Comparison of ENCODE assay signal across 20 cellular contexts in genomic region chr6:116475151-116475550, GRCh38. TPM values are rescaled to one million over a fixed set of nuclear protein-coding genes. Genes with fewer than 3 reads are reported as not detected.
DNase-seq lines count a peak whose midpoint lies in the region; ATAC-seq, FAIRE-seq and TF ChIP-seq lines count a peak whose summit lies in the region.
"Had no signal": no experiment of that assay in that cellular context is flagged by ENCODE, and none has a peak within 500 bp of the region (broad histone marks: within the 10 kb centered on the region; RNA-seq: fewer than 3 reads in every experiment).

No MANE protein-coding gene starts in this region.

- no peaks in the 10 kb centered on the region for H4K20me1 ChIP-seq in BLaER1
- no peaks in the 10 kb centered on the region for H4K20me1 ChIP-seq in OCI-LY1 (ENCODE audit: insufficient read depth, low read length)
- H4K20me1 ChIP-seq in H1 (replicated peaks in 1 of 2; ENCODE audit: control insufficient read depth in 1 of 2, insufficient read depth in 2 of 2, low read length in 2 of 2), result no peaks in the 10 kb centered on the region

- no peaks in the 10 kb centered on the region for H3K79me1 ChIP-seq in H1 (ENCODE audit: low read depth, low read length)
- H3K79me1 ChIP-seq in mesendoderm (ENCODE audit: low read length), result no peaks in the 10 kb centered on the region

- TF ChIP-seq RAD21 in H1 (IDR thresholded peaks at IDR 0.05 in 1 of 2, conservative IDR thresholded peaks at IDR 0.05 in 1 of 2; ENCODE audit: low read depth in 2 of 2, low read length in 2 of 2), result no peak

- H2BK5ac ChIP-seq in H1 (ENCODE audit: low read depth, low read length), result no peak overlapping the region
- no peak overlapping the region for H2BK5ac ChIP-seq in mesendoderm (ENCODE audit: low read length)

- H3K4ac ChIP-seq in H1 (replicated peaks; ENCODE audit: insufficient read length, low read depth, low read length) (no peak overlapping the region), mesendoderm (ENCODE audit: low read depth, low read length) (no peak overlapping the region)

- H2BK15ac ChIP-seq in H1 (ENCODE audit: low read length), result no peak overlapping the region
- no peak overlapping the region for H2BK15ac ChIP-seq in mesendoderm (replicated peaks; ENCODE audit: low read depth)

- H3K4me3 ChIP-seq in BLaER1 (no peak overlapping the region), OCI-LY1 (ENCODE audit: low read depth, low read length, poor library complexity, severe bottlenecking) (no peak overlapping the region), H1 (ENCODE audit: extremely low read depth in 1 of 4, insufficient read depth in 2 of 4, low read depth in 3 of 4, low read length in 4 of 4) (no peak overlapping the region), mesendoderm (ENCODE audit: low read length) (no peak overlapping the region), psoas muscle (no peak overlapping the region)
- H3K4me3 ChIP-seq: esophagus squamous epithelium, SJCRH30 had no signal

- WGBS in H1 (ENCODE audit: extremely low coverage in 1 of 2, insufficient coverage in 1 of 2, insufficient read length in 1 of 2, insufficient replicate concordance in 2 of 2, low coverage in 1 of 2, low lambda C conversion rate in 2 of 2, missing lambda C conversion rate in 1 of 2), 2 experiments, result 82% methylated on average over 2 of the region's 2 CpGs; no CpG with 5 or more reads in 1 of the 2 experiments
- no CpG with 5 or more reads among the region's 2 CpGs for WGBS in mesendoderm (ENCODE audit: extremely low coverage, insufficient coverage, low lambda C conversion rate)
- 63 to 71% (median 67%) methylated on average over 2 of the region's 2 CpGs for WGBS in psoas muscle, 3 donors

- H4K5ac ChIP-seq in H1 (ENCODE audit: insufficient read length, low read depth, low read length) (no peak overlapping the region), mesendoderm (ENCODE audit: low read length) (no peak overlapping the region)

- H4K8ac ChIP-seq in H1 (ENCODE audit: extremely low read depth, insufficient read depth, low read length) (no peak overlapping the region), mesendoderm (ENCODE audit: low read depth, low read length) (no peak overlapping the region)

- H3K23ac ChIP-seq in H1 (ENCODE audit: insufficient read length) (no peak overlapping the region), mesendoderm (ENCODE audit: low read length) (no peak overlapping the region)

- DNase-seq in GDM1 (lab: John Stamatoyannopoulos, UW), result peak; percentile 37
- DNase-seq in H1 (ENCODE audit: low read depth in 1 of 2, low spot score in 2 of 2), result no peak
- no peak for DNase-seq in mesendoderm
- DNase-seq in psoas muscle, result no peak
- DNase-seq in activated naive CD4-positive, alpha-beta T cell treated with Interleukin-2 at 50 U/mL for 16 hours, result no peak
- DNase-seq: dermis blood vessel endothelial cell; esophagus squamous epithelium; kidney glomerular epithelial cell; NCI-H1930; NCI-H526 treated with DMSO at 0.1 percent for 48 hours; right cardiac atrium; SJCRH30; stimulated activated CD4-positive, alpha-beta T cell treated with anti-CD3 and anti-CD28 coated beads, Interleukin-4, amount 100 ng/mL, for 24 hours; stimulated activated naive CD4-positive, alpha-beta T cell had no signal

- H3K4me1 ChIP-seq in BLaER1 (peaks cover 19% of the 10 kb centered on the region), OCI-LY1 (ENCODE audit: insufficient read depth, low read length, severe bottlenecking) (peaks cover 11% of the 10 kb centered on the region), H1 (replicated peaks in 1 of 4; ENCODE audit: control insufficient read depth in 3 of 4, insufficient read depth in 4 of 4, low read length in 3 of 4) (no peaks in the 10 kb centered on the region), mesendoderm (ENCODE audit: control insufficient read depth, low read depth, low read length) (no peaks in the 10 kb centered on the region), psoas muscle (no peaks in the 10 kb centered on the region)
- H3K4me1 ChIP-seq: esophagus squamous epithelium had no signal

- CTCF ChIA-PET in H1 (lab: Charles Lee; ENCODE audit: partially characterized antibody), result interaction anchor here (1.1 kb wide), 1 partner anchor 13 kb away, joined by 4 read pairs; no protein-coding TSS in a partner anchor

- no peak for TF ChIP-seq POLR2A in H1 (IDR thresholded peaks at IDR 0.05; ENCODE audit: control extremely low read depth in 1 of 2, low read depth in 2 of 2, low read length in 2 of 2)

- POLR2A ChIA-PET in H1 (lab: Charles Lee; ENCODE audit: partially characterized antibody), result no interaction called here

- H3K56ac ChIP-seq in H1 (replicated peaks; ENCODE audit: insufficient read length, low read depth, low read length), result no peak overlapping the region
- no peak overlapping the region for H3K56ac ChIP-seq in mesendoderm (ENCODE audit: low read length)

- H2BK20ac ChIP-seq in H1 (ENCODE audit: low read length), result no peak overlapping the region

- no peak overlapping the region for H4K91ac ChIP-seq in H1 (replicated peaks; ENCODE audit: insufficient read length, low read length)

- H3K4me2 ChIP-seq in BLaER1 (peak overlapping the region; percentile 57), OCI-LY1 (ENCODE audit: low read length) (0 out of 2 replicates have a peak overlapping the region, but pooled peaks have one; percentile 31), H1 (ENCODE audit: insufficient read depth in 1 of 2, low read depth in 2 of 2, low read length in 2 of 2) (no peak overlapping the region), mesendoderm (ENCODE audit: low read length) (no peak overlapping the region)
- H3K4me2 ChIP-seq: KMS-11 had no signal

- ATAC-seq in psoas muscle, result no peak
- no peak for ATAC-seq in HG03039 (IDR thresholded peaks at IDR 0.05; ENCODE audit: unreplicated experiment)
- ATAC-seq: right cardiac atrium had no signal

- no peaks in the 10 kb centered on the region for H3K23me2 ChIP-seq in H1 (ENCODE audit: low read depth, low read length)

- no peak for FAIRE-seq in H1 (lab: Jason Lieb, UNC)
- FAIRE-seq: astrocyte had no signal

- TF ChIP-seq CTCF in OCI-LY1 (IDR thresholded peaks at IDR 0.05; ENCODE audit: low read length) (no peak), H1 (IDR thresholded peaks at IDR 0.05; ENCODE audit: control extremely low read depth in 1 of 3, insufficient read depth in 1 of 3, low read depth in 1 of 3, low read length in 3 of 3) (no peak), psoas muscle (IDR thresholded peaks at IDR 0.05) (no peak)

- H3K27me3 ChIP-seq in BLaER1, result no peaks in the 10 kb centered on the region
- no peaks in the 10 kb centered on the region for H3K27me3 ChIP-seq in OCI-LY1 (ENCODE audit: insufficient read depth, low read length)
- no peaks in the 10 kb centered on the region for H3K27me3 ChIP-seq in H1 (replicated peaks in 1 of 4; ENCODE audit: control insufficient read depth in 3 of 4, extremely low read depth in 1 of 4, insufficient read depth in 3 of 4, low read length in 3 of 4)
- no peaks in the 10 kb centered on the region for H3K27me3 ChIP-seq in mesendoderm (ENCODE audit: insufficient read depth, low read length, poor library complexity)
- H3K27me3 ChIP-seq in psoas muscle (ENCODE audit: insufficient read depth in 3 of 3, low read length in 2 of 3), result peaks cover 0 to 3% (median 0%) of the 10 kb centered on the region in 3 donors
- H3K27me3 ChIP-seq: esophagus squamous epithelium, SJCRH30 had no signal

- H3K9ac ChIP-seq in BLaER1 (no peak overlapping the region), OCI-LY1 (ENCODE audit: low read length) (no peak overlapping the region), H1 (replicated peaks in 1 of 4; ENCODE audit: extremely low read depth in 1 of 4, low read depth in 3 of 4, low read length in 3 of 4) (no peak overlapping the region), mesendoderm (ENCODE audit: low read length) (no peak overlapping the region)
- H3K9ac ChIP-seq: KMS-11 had no signal

- H3K27ac ChIP-seq in BLaER1, result no peak overlapping the region
- H3K27ac ChIP-seq in OCI-LY1 (ENCODE audit: low read depth, low read length, poor library complexity, severe bottlenecking), result no peak overlapping the region
- H3K27ac ChIP-seq in H1 (ENCODE audit: low read depth, low read length), result no peak overlapping the region
- no peak overlapping the region for H3K27ac ChIP-seq in mesendoderm (ENCODE audit: low read depth, low read length)
- no peak overlapping the region for H3K27ac ChIP-seq in psoas muscle
- H3K27ac ChIP-seq: KMS-11, SJCRH30 had no signal

- no peaks in the 10 kb centered on the region for H3F3A ChIP-seq in OCI-LY1 (ENCODE audit: insufficient read depth, low read length)

- H3K18ac ChIP-seq in H1 (ENCODE audit: extremely low read depth, low read length) (no peak overlapping the region), mesendoderm (ENCODE audit: low read length) (no peak overlapping the region)

- H2AK5ac ChIP-seq in H1 (ENCODE audit: low read depth, low read length) (no peak overlapping the region), mesendoderm (ENCODE audit: low read length) (no peak overlapping the region)

- no peaks in the 10 kb centered on the region for H3K9me3 ChIP-seq in BLaER1
- H3K9me3 ChIP-seq in OCI-LY1 (ENCODE audit: low read length), result no peaks in the 10 kb centered on the region
- no peaks in the 10 kb centered on the region for H3K9me3 ChIP-seq in H1 (ENCODE audit: insufficient read depth in 2 of 2, low read depth in 1 of 2, low read length in 1 of 2)
- no peaks in the 10 kb centered on the region for H3K9me3 ChIP-seq in psoas muscle
- H3K9me3 ChIP-seq: esophagus squamous epithelium, SJCRH30 had no signal

- H2BK12ac ChIP-seq in H1 (ENCODE audit: low read depth, low read length), result no peak overlapping the region

- H2AFZ ChIP-seq in OCI-LY1 (ENCODE audit: low read length) (no peak overlapping the region), H1 (ENCODE audit: low read length) (peak overlapping the region; percentile 50; the same call in 1 of the 2 replicates)

- no peak for TF ChIP-seq EP300 in H1 (IDR thresholded peaks at IDR 0.05; ENCODE audit: borderline replicate concordance in 1 of 2, low read depth in 2 of 2, low read length in 2 of 2)

- no peak overlapping the region for H3K14ac ChIP-seq in H1 (ENCODE audit: insufficient read length)

- H3K36me3 ChIP-seq in BLaER1 (no peaks in the 10 kb centered on the region), OCI-LY1 (ENCODE audit: insufficient read depth, low read length) (no peaks in the 10 kb centered on the region), H1 (ENCODE audit: control insufficient read depth in 2 of 4, insufficient read depth in 4 of 4, low read length in 3 of 4) (no peaks in the 10 kb centered on the region), mesendoderm (ENCODE audit: control insufficient read depth, insufficient read depth, low read length) (no peaks in the 10 kb centered on the region), psoas muscle (ENCODE audit: insufficient read depth in 1 of 2, low read depth in 1 of 2) (no peaks in the 10 kb centered on the region)
- H3K36me3 ChIP-seq: esophagus squamous epithelium, SJCRH30 had no signal

- no peaks in the 10 kb centered on the region for H3K9me2 ChIP-seq in OCI-LY1 (ENCODE audit: low read depth, low read length)

- H2BK120ac ChIP-seq in H1 (replicated peaks; ENCODE audit: low read depth, low read length), result no peak overlapping the region
- H2BK120ac ChIP-seq in mesendoderm (ENCODE audit: low read depth, low read length), result no peak overlapping the region

- H3K79me2 ChIP-seq in OCI-LY1 (ENCODE audit: insufficient read depth, low read length) (no peaks in the 10 kb centered on the region), H1 (ENCODE audit: control insufficient read depth in 1 of 2, insufficient read depth in 2 of 2, low read length in 2 of 2) (no peaks in the 10 kb centered on the region), mesendoderm (ENCODE audit: control insufficient read depth, insufficient read depth, low read length) (no peaks in the 10 kb centered on the region)

- intact Hi-C loops in psoas muscle (cut with DNase I), result no loop called here

RNA-seq across cellular contexts. Expression of gene CALHM6, which starts 14.0 kb away (rescaled TPM):
- 0.93 and 1.1 TPM in 2 replicates for total RNA-seq in H1 (2021; fragmentation: NEBNext Ultra II Directional; extraction: Animal tissue kit (Norgen Biotek cat#: 25700))
- polyA plus RNA-seq in H1 (2011; rRNA removed), result 1.8 and 2.0 TPM in 2 replicates
- 1.2 TPM for polyA plus RNA-seq in H1 (2011; cell fraction: cytosol; rRNA removed)
- 0.43 TPM for polyA plus RNA-seq in H1 (2011; cell fraction: nucleus; rRNA removed)
- 0.49 to 2.2 TPM (median 1.9 TPM) in 4 replicates for polyA plus RNA-seq in H1 (2012, experiment 1 of 2)
- 1.3 TPM for polyA plus RNA-seq in H1 (2012, experiment 2 of 2)
- 2.9 TPM for polyA plus RNA-seq in H1 (2013, experiment 1 of 2)
- 2.9 TPM for polyA plus RNA-seq in H1 (2013, experiment 2 of 2)
- polyA minus RNA-seq in H1 (2011; rRNA and poly(A)+ RNA removed), result 0.15 and 0.28 TPM in 2 replicates
- not detected for polyA minus RNA-seq in H1 (2011; cell fraction: cytosol; rRNA and poly(A)+ RNA removed)
- polyA minus RNA-seq in H1 (2011; cell fraction: nucleus; rRNA and poly(A)+ RNA removed), result 0.70 TPM
- polyA plus RNA-seq in mesendoderm (2013, experiment 1 of 2), result 2.0 TPM
- 1.8 TPM for polyA plus RNA-seq in mesendoderm (2013, experiment 2 of 2)
- total RNA-seq in psoas muscle, result under 1 TPM in 3 of 4 donors, not detected in 1; 0.50 to 0.84 (median 0.61) TPM
- 1 to 10 TPM in 2 of 3 donors, under 1 TPM in 1; 0.97 to 2.1 (median 1.1) TPM for polyA plus RNA-seq in psoas muscle
- total RNA-seq: astrocyte, G401, SJCRH30 had no signal

RNA-seq across cellular contexts. Expression of gene CALHM5, which starts 36.3 kb away (rescaled TPM):
- 0.09 and 0.17 TPM in 2 replicates for total RNA-seq in H1 (2021; fragmentation: NEBNext Ultra II Directional; extraction: Animal tissue kit (Norgen Biotek cat#: 25700))
- polyA plus RNA-seq in H1 (2011; rRNA removed) (0.03 and 0.05 TPM in 2 replicates), psoas muscle (under 1 TPM; 0.52 to 0.82 (median 0.73) TPM)
- 0.04 TPM for polyA plus RNA-seq in H1 (2011; cell fraction: cytosol; rRNA removed)
- polyA plus RNA-seq in H1 (2011; cell fraction: nucleus; rRNA removed), result 0.04 TPM
- 0.08 to 0.14 TPM (median 0.11 TPM) in 4 replicates for polyA plus RNA-seq in H1 (2012, experiment 1 of 2)
- 0.01 TPM for polyA plus RNA-seq in H1 (2012, experiment 2 of 2)
- polyA plus RNA-seq in H1 (2013, experiment 1 of 2), result 0.14 TPM
- 0.20 TPM for polyA plus RNA-seq in H1 (2013, experiment 2 of 2)
- polyA minus RNA-seq in H1 (2011; rRNA and poly(A)+ RNA removed), result 0.16 and 0.29 TPM in 2 replicates
- not detected for polyA minus RNA-seq in H1 (2011; cell fraction: cytosol; rRNA and poly(A)+ RNA removed)
- polyA minus RNA-seq in H1 (2011; cell fraction: nucleus; rRNA and poly(A)+ RNA removed), result 0.30 TPM
- 0.24 TPM for polyA plus RNA-seq in mesendoderm (2013, experiment 1 of 2)
- polyA plus RNA-seq in mesendoderm (2013, experiment 2 of 2), result 0.25 TPM
- total RNA-seq in psoas muscle, result 1 to 10 TPM in 1 of 4 donors, under 1 TPM in 3; 0.58 to 1.2 (median 0.82) TPM

Comparison
In these comparisons a context has a peak if more than half of its experiments do, and no peak if none do; other contexts are left out.
1. H3K4me2 ChIP-seq: peak in BLaER1 (single experiment) and OCI-LY1 (single experiment); none in H1 (0 of 2) and mesendoderm (single experiment).